In genomic region chr14:50311974-50312733, GRCh38 we compare ENCODE assay signal across 1 cellular context.
TF ChIP-seq lines count a peak whose summit lies in the region.

DMAC2L (plus strand) TSS chr14:50312324; CDS start chr14:50321488, 9,164 bp downstream.
L2HGDH (minus strand) TSS chr14:50312229; CDS start chr14:50312150, 79 bp downstream.

TF ChIP-seq in HepG2, 621 proteins besides CTCF, POLR2A, EP300 and RAD21 (continued from another document and continues in another):
- TF ChIP-seq AHDC1 (CRISPR knock-in tag; IDR thresholded peaks at IDR 0.05; ENCODE audit: borderline replicate concordance) (no peak; the same call in 1 of the 2 replicates), JUNB (CRISPR knock-in tag; IDR thresholded peaks at IDR 0.05; ENCODE audit: borderline replicate concordance) (no peak), ZNF230 (CRISPR knock-in tag; IDR thresholded peaks at IDR 0.05) (peak; percentile 96), ZNF276 (CRISPR knock-in tag; IDR thresholded peaks at IDR 0.05; ENCODE audit: low read depth) (no peak; the same call in none of the 2 replicates), ZNF253 (CRISPR knock-in tag; IDR thresholded peaks at IDR 0.05; ENCODE audit: borderline replicate concordance) (no peak), ZNF792 (CRISPR knock-in tag; IDR thresholded peaks at IDR 0.05) (peak; percentile 65; the same call in 1 of the 2 replicates), SALL2 (CRISPR knock-in tag; IDR thresholded peaks at IDR 0.05) (peak; percentile 29; the same call in 1 of the 2 replicates), ZNF850 (CRISPR knock-in tag; conservative IDR thresholded peaks at IDR 0.05) (no peak), MTA1 (CRISPR knock-in tag; IDR thresholded peaks at IDR 0.05; ENCODE audit: borderline replicate concordance) (no peak; the same call in 1 of the 2 replicates), SKIL (CRISPR knock-in tag; IDR thresholded peaks at IDR 0.05; ENCODE audit: borderline replicate concordance) (no peak), ZNF607 (CRISPR knock-in tag; IDR thresholded peaks at IDR 0.05; ENCODE audit: borderline replicate concordance) (peak; percentile 56), NFE2 (CRISPR knock-in tag; IDR thresholded peaks at IDR 0.05) (no peak), FOXJ3 (CRISPR knock-in tag; IDR thresholded peaks at IDR 0.05; ENCODE audit: borderline replicate concordance) (no peak; the same call in 1 of the 2 replicates), JDP2 (CRISPR knock-in tag; IDR thresholded peaks at IDR 0.05; ENCODE audit: borderline replicate concordance) (no peak), MIER3 (CRISPR knock-in tag; IDR thresholded peaks at IDR 0.05; ENCODE audit: borderline replicate concordance) (no peak), KLF15 (CRISPR knock-in tag; IDR thresholded peaks at IDR 0.05; ENCODE audit: borderline replicate concordance) (peak; percentile 67; the same call in 1 of the 2 replicates), ZMYM2 (CRISPR knock-in tag; IDR thresholded peaks at IDR 0.05) (0 out of 2 replicates have a peak, but pooled peaks have one; percentile 56), ZFY (CRISPR knock-in tag; IDR thresholded peaks at IDR 0.05) (peak; percentile 95), ZNF337 (CRISPR knock-in tag; IDR thresholded peaks at IDR 0.05; ENCODE audit: borderline replicate concordance, low read depth) (no peak), ZNF570 (CRISPR knock-in tag; IDR thresholded peaks at IDR 0.05; ENCODE audit: borderline replicate concordance) (peak; percentile 36; the same call in 1 of the 2 replicates), KAT2B (IDR thresholded peaks at IDR 0.05; ENCODE audit: borderline replicate concordance, low read depth, low read length) (no peak), ZMAT3 (CRISPR knock-in tag; conservative IDR thresholded peaks at IDR 0.05) (peak; percentile 91; the same call in 1 of the 2 replicates), ZNF33B (CRISPR knock-in tag; IDR thresholded peaks at IDR 0.05) (peak; percentile 96), XBP1 (CRISPR knock-in tag; IDR thresholded peaks at IDR 0.05) (no peak), KLF6 (CRISPR knock-in tag; IDR thresholded peaks at IDR 0.05) (no peak), REPIN1 (CRISPR knock-in tag; IDR thresholded peaks at IDR 0.05; ENCODE audit: borderline replicate concordance, low read depth) (peak; percentile 22), HMGXB3 (CRISPR knock-in tag; IDR thresholded peaks at IDR 0.05; ENCODE audit: borderline replicate concordance) (peak; percentile 49; the same call in 1 of the 2 replicates), BCLAF1 (IDR thresholded peaks at IDR 0.05) (no peak), RFX3 (CRISPR knock-in tag; IDR thresholded peaks at IDR 0.05) (no peak), ZNF354B (CRISPR knock-in tag; IDR thresholded peaks at IDR 0.05) (no peak), HIVEP1 (CRISPR knock-in tag; IDR thresholded peaks at IDR 0.05) (peak; percentile 85), ZBTB25 (CRISPR knock-in tag; IDR thresholded peaks at IDR 0.05) (peak; percentile 52; the same call in 1 of the 2 replicates), ZNF510 (CRISPR knock-in tag; IDR thresholded peaks at IDR 0.05; ENCODE audit: low read depth) (peak; percentile 92), ATM (IDR thresholded peaks at IDR 0.05; ENCODE audit: borderline replicate concordance) (no peak), GATA4 (IDR thresholded peaks at IDR 0.05; ENCODE audit: borderline replicate concordance, low read depth) (peak; percentile 65; the same call in 1 of the 2 replicates), MIER2 (CRISPR knock-in tag; IDR thresholded peaks at IDR 0.05) (peak; percentile 10; the same call in 1 of the 2 replicates), ZNF503 (CRISPR knock-in tag; IDR thresholded peaks at IDR 0.05) (peak; percentile 73; the same call in 1 of the 2 replicates), ZNF3 (CRISPR knock-in tag; IDR thresholded peaks at IDR 0.05) (no peak), NFATC3 (CRISPR knock-in tag; IDR thresholded peaks at IDR 0.05) (peak; percentile 74), BRCA1 (CRISPR knock-in tag; IDR thresholded peaks at IDR 0.05) (no peak), ZNF382 (CRISPR knock-in tag; IDR thresholded peaks at IDR 0.05; ENCODE audit: borderline replicate concordance) (no peak), FOXC1 (CRISPR knock-in tag; IDR thresholded peaks at IDR 0.05; ENCODE audit: borderline replicate concordance) (peak; percentile 87), ZNF644 (CRISPR knock-in tag; IDR thresholded peaks at IDR 0.05; ENCODE audit: low read depth) (0 out of 2 replicates have a peak, but pooled peaks have one; percentile 19), SIN3A (IDR thresholded peaks at IDR 0.05; ENCODE audit: borderline replicate concordance, low read depth, low read length) (peak; percentile 81; the same call in 1 of the 2 replicates)
